In the genomic region with DNA sequence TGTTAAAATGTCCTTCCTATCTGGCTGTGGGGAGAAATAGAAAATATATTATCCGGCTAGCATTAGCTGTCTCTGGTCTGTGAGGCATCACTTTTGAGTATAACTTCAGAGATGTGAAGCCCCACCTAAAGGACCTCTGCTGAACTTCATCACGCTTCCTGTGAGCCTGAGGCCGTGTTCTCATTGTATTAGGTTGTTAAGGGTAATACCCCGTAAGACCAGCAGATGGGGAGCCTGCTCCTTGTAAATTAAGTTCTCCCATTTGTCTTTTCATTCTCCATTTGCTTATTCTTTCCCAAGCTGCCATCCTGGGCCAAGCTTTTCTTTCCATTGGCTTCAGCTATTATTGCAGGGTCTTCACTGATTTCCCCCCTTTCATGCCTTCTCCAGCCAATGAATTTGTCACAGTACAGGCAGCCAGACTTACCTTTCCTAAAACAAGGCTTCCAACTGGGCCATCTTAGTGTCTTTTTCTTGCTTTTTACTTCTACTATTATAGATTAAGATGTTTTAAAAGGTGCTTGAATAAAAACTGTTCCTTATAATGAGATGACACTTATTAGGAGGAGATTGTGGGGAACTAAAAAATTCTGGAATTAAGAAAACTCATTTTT, we compare ENCODE assay signal across 7 cellular contexts. TPM values are rescaled to one million over a fixed set of nuclear protein-coding genes. Genes with fewer than 3 reads are reported as not detected.
DNase-seq lines count a peak whose midpoint lies in the region; ATAC-seq and TF ChIP-seq lines count a peak whose summit lies in the region.

No MANE protein-coding gene starts in this region.

- peak; percentile 36 for DNase-seq in NCI-H1417 treated with DMSO at 0.1 percent for 48 hours (lab: John Stamatoyannopoulos, UW)
- peak; percentile 74 to 91 for DNase-seq in SW 1271 (lab: John Stamatoyannopoulos, UW)
- DNase-seq in activated naive CD8-positive, alpha-beta T cell treated with anti-CD3 and anti-CD28 coated beads, Interleukin-2, amount 50 U/mL, for 16 hours (ENCODE audit: low read depth, low spot score), result peak; percentile 28
- DNase-seq in left ventricle myocardium inferior, result no peak
- DNase-seq in sigmoid colon, result peak; percentile 74

- H3K27me3 ChIP-seq in left ventricle myocardium inferior (ENCODE audit: low read depth) (no peaks in the 10 kb centered on the region), sigmoid colon (no peaks in the 10 kb centered on the region)

- no peak for TF ChIP-seq POLR2A in sigmoid colon (IDR thresholded peaks at IDR 0.05)

- H3K27ac ChIP-seq in left ventricle myocardium inferior (replicated peaks) (peak overlapping the region; percentile 25), sigmoid colon (no peak overlapping the region)

- H3K4me3 ChIP-seq in left ventricle myocardium inferior, result no peak overlapping the region
- no peak overlapping the region for H3K4me3 ChIP-seq in sigmoid colon

- TF ChIP-seq CTCF in left ventricle myocardium inferior (IDR thresholded peaks at IDR 0.05; ENCODE audit: borderline replicate concordance) (peak; percentile 80), sigmoid colon (IDR thresholded peaks at IDR 0.05) (peak; percentile 39 to 73 (median 66))

- WGBS in sigmoid colon, 2 donors, result 3 to 7% methylated on average over 4 of the region's 4 CpGs

- H3K4me1 ChIP-seq in left ventricle myocardium inferior (peaks cover 35% of the 10 kb centered on the region), sigmoid colon (no peaks in the 10 kb centered on the region)

- no peak for TF ChIP-seq EP300 in sigmoid colon (IDR thresholded peaks at IDR 0.05)

- intact Hi-C loops in left ventricle myocardium inferior (cut with micrococcal nuclease) (loop anchor here (10.0 kb wide), 1 partner anchor 163 kb away; no protein-coding TSS in a partner anchor), sigmoid colon (cut with DNase I) (loop anchor here (5.0 to 10.0 kb wide), 2 partner anchors 171 to 273 kb away; a partner anchor contains a TSS)

- peaks cover 53% of the 10 kb centered on the region for H3K36me3 ChIP-seq in left ventricle myocardium inferior
- H3K36me3 ChIP-seq in sigmoid colon, result peaks cover 6 to 71% (median 18%) of the 10 kb centered on the region in 4 donors

- H3K9me3 ChIP-seq in left ventricle myocardium inferior (replicated peaks), result no peaks in the 10 kb centered on the region
- H3K9me3 ChIP-seq in sigmoid colon, result no peaks in the 10 kb centered on the region

- ATAC-seq in GM18502 (IDR thresholded peaks at IDR 0.05; ENCODE audit: poor library complexity, unreplicated experiment) (peak; percentile 98), HG02870 (IDR thresholded peaks at IDR 0.05; ENCODE audit: unreplicated experiment) (peak; percentile 98)

RNA-seq across cellular contexts. Expression of a gene that starts 12.4 kb away (rescaled TPM):
- total RNA-seq in left ventricle myocardium inferior (23.6 TPM), sigmoid colon (10 to 100 TPM in 3 of 4 donors, 1 to 10 TPM in 1; 9.8 to 23.5 (median 15.9) TPM)
- 10 to 100 TPM; 24.6 to 30.7 (median 29.1) TPM for polyA plus RNA-seq in sigmoid colon

RNA-seq across cellular contexts. Expression of a gene that starts 12.7 kb away (rescaled TPM):
- 27.3 TPM for total RNA-seq in left ventricle myocardium inferior
- 100 to 1,000 TPM in 1 of 4 donors, 10 to 100 TPM in 3; 11.8 to 116 (median 22.2) TPM for total RNA-seq in sigmoid colon
- 10 to 100 TPM; 13.5 to 36.0 (median 30.3) TPM for polyA plus RNA-seq in sigmoid colon

RNA-seq across cellular contexts. Expression of a gene that starts 37.1 kb away (rescaled TPM):
- 42.8 TPM for total RNA-seq in left ventricle myocardium inferior
- total RNA-seq in sigmoid colon, result 100 to 1,000 TPM; 150 to 229 (median 195) TPM
- 10 to 100 TPM; 44.4 to 87.1 (median 76.1) TPM for polyA plus RNA-seq in sigmoid colon
